1 cellular context compared by ENCODE assay signal in genomic region chr12:53992377-53992776, GRCh38.
TF ChIP-seq lines count a peak whose summit lies in the region.

No MANE protein-coding gene starts in this region.

TF ChIP-seq in GM23338, 12 proteins besides CTCF, POLR2A, EP300 and RAD21 (continued from another document):
- TF ChIP-seq ZNF462 (CRISPR knock-in tag; IDR thresholded peaks at IDR 0.05) (no peak), JUNB (IDR thresholded peaks at IDR 0.05; ENCODE audit: unreplicated experiment) (no peak), POLR2AphosphoS5 (IDR thresholded peaks at IDR 0.05; ENCODE audit: low read depth) (no peak), EZH2phosphoT487 (IDR thresholded peaks at IDR 0.05; ENCODE audit: unreplicated experiment) (no peak), CREB1 (CRISPR knock-in tag; IDR thresholded peaks at IDR 0.05; ENCODE audit: low read depth) (no peak)
